Comparison of ENCODE assay signal across 2 cellular contexts in the genomic region with DNA sequence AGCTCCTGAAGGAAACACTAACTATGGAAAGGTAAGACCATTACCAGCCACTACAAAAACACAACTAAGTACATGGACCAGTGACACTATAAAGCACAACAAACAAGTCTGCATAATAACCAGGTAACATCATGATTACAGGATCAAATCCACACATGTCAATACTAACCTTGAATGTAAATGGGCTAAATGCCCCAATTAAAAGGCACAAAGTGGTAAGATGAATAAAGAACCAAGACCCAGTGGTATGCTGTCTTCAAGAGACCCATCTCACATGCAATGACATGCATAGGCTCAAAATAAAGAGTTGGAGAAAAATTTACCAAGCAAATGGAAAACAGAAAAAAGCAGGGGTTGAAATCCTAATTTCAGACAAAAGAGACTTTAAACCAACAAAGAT.
A peak's percentile ranks its signal among the peaks of the same experiment; 100 is the strongest.
DNase-seq lines count a peak whose midpoint lies in the region; ATAC-seq, FAIRE-seq and TF ChIP-seq lines count a peak whose summit lies in the region.
"Not testable (repeated sequence)": the region's sequence is repeated elsewhere in the genome, so short reads cannot be mapped to it uniquely, and the experiment has no call there.

No MANE protein-coding gene starts in this region.

- not testable (repeated sequence) for H3K4me1 ChIP-seq in A549; HEK293 (ENCODE audit: control insufficient read depth, insufficient read depth, low read length)

- not testable (repeated sequence) for H3K9me3 ChIP-seq in A549; HEK293 (ENCODE audit: control insufficient read depth, insufficient read depth, low read depth, low read length)

- not testable (repeated sequence) for TF ChIP-seq POLR2A in A549 (IDR thresholded peaks at IDR 0.05; ENCODE audit: low read length)

- POLR2A ChIA-PET in A549 (lab: Yijun Ruan, JAX); HEK293 (lab: Yijun Ruan, JAX): not testable (repeated sequence)

- H3K27ac ChIP-seq in A549; HEK293 (ENCODE audit: extremely low read depth, low read depth, low read length): not testable (repeated sequence)

- CTCF ChIA-PET in A549 (lab: Yijun Ruan, JAX); HEK293 (lab: Yijun Ruan, JAX): not testable (repeated sequence)

- TF ChIP-seq CTCF in A549 (IDR thresholded peaks at IDR 0.05); HEK293 (tag by site-specific recombination; IDR thresholded peaks at IDR 0.05): not testable (repeated sequence)

- H3K36me3 ChIP-seq in HEK293 (ENCODE audit: control insufficient read depth in 2 of 2, insufficient read depth in 1 of 2, low read length in 2 of 2) = not testable (repeated sequence)

- not testable (repeated sequence) for ATAC-seq in A549

- peak; percentile 43 for FAIRE-seq in A549 (lab: Jason Lieb, UNC)

- not testable (repeated sequence) for DNase-seq in A549 (ENCODE audit: low read depth in 1 of 2, low spot score in 1 of 2)

- H3K4me3 ChIP-seq in A549; HEK293 (ENCODE audit: low read depth, low read length): not testable (repeated sequence)

- not testable (repeated sequence) for TF ChIP-seq EP300 in A549 (IDR thresholded peaks at IDR 0.05)

- H3K4me2 ChIP-seq in A549 = not testable (repeated sequence)

- not testable (repeated sequence) for TF ChIP-seq RAD21 in A549 (conservative IDR thresholded peaks at IDR 0.05 in 1 of 2, IDR thresholded peaks at IDR 0.05 in 1 of 2)

TF ChIP-seq in HEK293, 187 proteins besides CTCF, POLR2A, EP300 and RAD21:
- TF ChIP-seq ZNF529 (tag by site-specific recombination; IDR thresholded peaks at IDR 0.05; ENCODE audit: insufficient replicate concordance) (peak; percentile 57), SETDB1 (IDR thresholded peaks at IDR 0.05; ENCODE audit: insufficient read length, low read length) (peak; percentile 78), TRIM28 (IDR thresholded peaks at IDR 0.05; ENCODE audit: borderline replicate concordance, low read length) (peak; percentile 55; the same call in 1 of the 2 replicates)
